In the genomic region with DNA sequence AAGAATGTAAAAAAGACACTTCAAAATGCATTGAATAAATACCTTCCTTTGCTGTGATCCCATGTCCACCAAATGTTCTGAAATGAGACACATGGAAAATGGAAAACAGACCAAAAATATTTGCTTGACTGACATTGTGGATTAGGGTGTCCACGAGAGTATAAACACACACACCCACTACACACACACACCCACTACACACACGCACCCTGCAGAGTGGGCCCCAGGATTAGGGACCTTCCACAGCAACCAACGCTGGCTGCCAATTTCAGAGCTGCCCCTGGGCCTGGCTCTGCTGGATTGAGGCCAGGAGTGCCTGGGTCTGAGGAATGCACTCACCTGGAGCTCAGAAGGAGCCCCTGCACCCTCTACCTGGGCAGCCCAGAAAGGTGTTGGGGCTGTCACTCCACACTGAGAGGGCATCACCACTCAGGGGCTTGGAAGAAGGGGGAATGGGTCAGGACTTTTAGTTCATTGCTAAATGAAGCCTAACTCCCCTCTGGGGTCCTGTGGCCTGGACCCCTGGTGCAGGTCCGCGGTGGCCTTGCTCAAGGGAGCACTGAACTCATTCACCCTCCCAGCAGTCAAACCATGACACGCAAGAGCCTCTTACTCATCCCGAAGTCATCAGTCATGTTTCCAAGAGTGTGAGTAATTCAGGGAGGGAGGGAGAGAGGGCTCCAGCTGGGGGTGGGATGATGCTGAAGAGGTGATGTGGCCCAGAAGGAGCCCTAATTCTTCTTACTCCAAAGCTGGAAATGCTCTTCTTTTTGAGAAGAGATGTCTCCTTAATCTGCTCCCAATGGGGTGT, we compare ENCODE assay signal across 10 cellular contexts. TPM values are rescaled to one million over a fixed set of nuclear protein-coding genes. Genes with fewer than 3 reads are reported as not detected.
DNase-seq lines count a peak whose midpoint lies in the region; ATAC-seq, FAIRE-seq and TF ChIP-seq lines count a peak whose summit lies in the region.
"Had no signal": no experiment of that assay in that cellular context is flagged by ENCODE, and none has a peak within 500 bp of the region (broad histone marks: within the 10 kb centered on the region; RNA-seq: fewer than 3 reads in every experiment).

No MANE protein-coding gene starts in this region.

- peak overlapping the region; percentile 89 for H3K27ac ChIP-seq in smooth muscle cell (ENCODE audit: low read depth)
- H3K27ac ChIP-seq: SJCRH30 had no signal

- no peak overlapping the region for H3K4me3 Mint-ChIP-seq in chondrocyte (ENCODE audit: unreplicated experiment)

- no peaks in the 10 kb centered on the region for H3K36me3 ChIP-seq in smooth muscle cell (ENCODE audit: low read depth)
- H3K36me3 ChIP-seq: heart right ventricle, SJCRH30 had no signal

- H3K36me3 Mint-ChIP-seq in chondrocyte (ENCODE audit: low read depth): no peaks in the 10 kb centered on the region

- DNase-seq in GM03348 (ENCODE audit: low spot score) (peak; percentile 94), RCC 7860 (ENCODE audit: low spot score) (peak; percentile 92), chondrocyte (ENCODE audit: low spot score) (no peak), smooth muscle cell (lab: John Stamatoyannopoulos, UW; ENCODE audit: unreplicated experiment) (no peak), cerebellum (ENCODE audit: low spot score) (no peak)
- DNase-seq in effector CD8-positive, alpha-beta T cell (lab: John Stamatoyannopoulos, UW): no peak
- no peak for DNase-seq in central memory CD4-positive, alpha-beta T cell
- DNase-seq: heart right ventricle, SJCRH30 had no signal

- peaks cover 7% of the 10 kb centered on the region for H3K4me1 ChIP-seq in smooth muscle cell (ENCODE audit: low read depth)

- no peaks in the 10 kb centered on the region for H4K20me1 ChIP-seq in smooth muscle cell (ENCODE audit: low read depth)

- peaks cover 39% of the 10 kb centered on the region for H3K4me1 Mint-ChIP-seq in chondrocyte (ENCODE audit: low read depth)

- H3K4me3 ChIP-seq in smooth muscle cell: no peak overlapping the region
- H3K4me3 ChIP-seq: heart right ventricle, SJCRH30 had no signal

- WGBS in smooth muscle cell (ENCODE audit: low lambda C conversion rate): 24% methylated on average over 7 of the region's 7 CpGs

- peak; percentile 88 for FAIRE-seq in RCC 7860 (lab: Jason Lieb, UNC)

- H3K9me3 Mint-ChIP-seq in chondrocyte (ENCODE audit: low read depth): no peaks in the 10 kb centered on the region

- H3K27me3 ChIP-seq in smooth muscle cell (ENCODE audit: low read depth): no peaks in the 10 kb centered on the region
- H3K27me3 ChIP-seq: heart right ventricle, SJCRH30 had no signal

- no peak overlapping the region for H3K9ac ChIP-seq in smooth muscle cell (ENCODE audit: low read depth)

- H2AFZ ChIP-seq in smooth muscle cell (ENCODE audit: low read depth): no peak overlapping the region

- H3K27me3 Mint-ChIP-seq in chondrocyte (ENCODE audit: low read depth): no peaks in the 10 kb centered on the region

- no peak for ATAC-seq in GM19328 (IDR thresholded peaks at IDR 0.05; ENCODE audit: unreplicated experiment)

- H3K9me3 ChIP-seq in smooth muscle cell (replicated peaks; ENCODE audit: low read depth): no peaks in the 10 kb centered on the region
- H3K9me3 ChIP-seq: heart right ventricle had no signal

- H3K79me2 ChIP-seq in smooth muscle cell (ENCODE audit: low read depth): no peaks in the 10 kb centered on the region

- H3F3A ChIP-seq in smooth muscle cell (ENCODE audit: low read depth): no peaks in the 10 kb centered on the region

- TF ChIP-seq CTCF in chondrocyte (IDR thresholded peaks at IDR 0.05) (no peak), smooth muscle cell (IDR thresholded peaks at IDR 0.05; ENCODE audit: borderline replicate concordance, insufficient read depth, poor library complexity, severe bottlenecking) (no peak)

- peak overlapping the region; percentile 54 for H3K4me2 ChIP-seq in smooth muscle cell

- H3K27ac Mint-ChIP-seq in chondrocyte (ENCODE audit: unreplicated experiment): peak overlapping the region; percentile 88

RNA-seq across cellular contexts. Expression of gene PLB1, which starts 50.2 kb away (rescaled TPM):
- total RNA-seq in chondrocyte (4.4 to 8.2 TPM (median 5.8 TPM) in 3 replicates), smooth muscle cell (1.1 and 8.7 TPM in 2 replicates), cerebellum (4.3 TPM)
- 0.75 and 3.7 TPM in 2 replicates for polyA plus RNA-seq in smooth muscle cell

RNA-seq across cellular contexts. Expression of gene FOSL2, which starts 53.0 kb away (rescaled TPM):
- total RNA-seq in chondrocyte: 93.0 to 163 TPM (median 156 TPM) in 3 replicates
- 106 and 120 TPM in 2 replicates for total RNA-seq in smooth muscle cell
- 70.8 and 72.6 TPM in 2 replicates for polyA plus RNA-seq in smooth muscle cell
- 5.8 TPM for total RNA-seq in cerebellum

Comparison
In these comparisons a context has a peak if more than half of its experiments do, and no peak if none do; other contexts are left out.
1. DNase-seq: peak in GM03348 (single experiment) and RCC 7860 (single experiment); none in chondrocyte (single experiment), smooth muscle cell (single experiment), effector CD8-positive, alpha-beta T cell (single experiment), cerebellum (single experiment) and central memory CD4-positive, alpha-beta T cell (single experiment).
2. RNA of gene FOSL2, which starts 53.0 kb away (total RNA-seq): 93.0 to 163 TPM in chondrocyte and 106 to 120 TPM in smooth muscle cell; 5.8 TPM in cerebellum (single experiment); every median in the first group is over 10 times any median in the second.